In the genomic region with DNA sequence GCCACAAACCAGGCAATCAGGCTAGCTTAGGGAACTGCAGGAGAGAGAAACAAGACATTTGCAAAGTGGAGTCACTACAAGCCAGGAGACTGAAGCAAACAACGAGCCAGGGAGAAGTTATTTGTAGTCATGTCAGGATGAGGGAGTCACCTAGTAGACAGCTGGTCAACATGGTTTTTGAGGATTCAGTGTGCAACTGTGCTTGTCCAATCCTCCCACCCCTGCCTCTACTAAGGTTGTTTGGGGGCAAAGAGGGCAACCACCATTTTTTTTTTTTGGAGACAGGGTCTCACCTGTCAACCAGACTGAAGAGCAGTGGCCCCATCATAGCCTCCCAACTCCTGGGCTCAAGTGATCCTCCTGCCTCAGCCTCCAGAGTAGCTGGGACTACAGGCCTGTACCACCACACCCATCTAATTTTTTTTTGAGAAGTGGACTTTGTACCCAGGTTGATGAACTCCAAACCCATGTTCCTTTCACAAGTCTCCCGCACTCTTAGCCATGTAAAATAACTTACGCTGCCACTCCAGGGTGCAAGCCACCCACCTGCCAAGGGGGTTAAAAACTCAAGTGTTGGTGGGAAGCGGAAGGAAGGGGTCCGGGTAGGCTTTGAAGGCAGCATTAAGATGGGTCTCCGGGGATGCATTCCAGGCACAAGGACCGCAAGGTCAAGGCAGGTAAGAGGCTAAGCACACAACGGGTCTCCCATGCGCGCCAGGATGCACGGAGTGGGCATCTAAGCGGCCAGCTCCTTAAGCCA, we compare ENCODE assay signal across 8 cellular contexts. TPM values are rescaled to one million over a fixed set of nuclear protein-coding genes. Genes with fewer than 3 reads are reported as not detected.
DNase-seq lines count a peak whose midpoint lies in the region; TF ChIP-seq lines count a peak whose summit lies in the region.

No MANE protein-coding gene starts in this region.

- no peak overlapping the region for H2BK120ac ChIP-seq in neuronal stem cell (ENCODE audit: low read depth, low read length)

- H3K18ac ChIP-seq in neuronal stem cell (ENCODE audit: low read length): peak overlapping the region; percentile 60

- H2BK15ac ChIP-seq in neuronal stem cell (ENCODE audit: low read length): no peak overlapping the region

- peak overlapping the region; percentile 5 to 78 for H3K4me3 ChIP-seq in CD4-positive, alpha-beta memory T cell (ENCODE audit: low read length in 2 of 2)
- peak overlapping the region; percentile 96 for H3K4me3 ChIP-seq in OCI-LY1 (ENCODE audit: low read depth, low read length, poor library complexity, severe bottlenecking)
- peak overlapping the region; percentile 94 to 96 for H3K4me3 ChIP-seq in neuronal stem cell (ENCODE audit: low read length in 2 of 2)

- H3K4me3 Mint-ChIP-seq in CD4-positive, alpha-beta memory T cell: peak overlapping the region; percentile 91 to 100 (median 96)
- H3K4me3 Mint-ChIP-seq in endothelial cell (ENCODE audit: unreplicated experiment): peak overlapping the region; percentile 87

- peak overlapping the region; percentile 78 for H4K8ac ChIP-seq in neuronal stem cell (ENCODE audit: low read depth, low read length)

- H3K4me2 ChIP-seq in OCI-LY1 (ENCODE audit: low read length) (peak overlapping the region; percentile 95), neuronal stem cell (ENCODE audit: insufficient read depth, low read length, poor library complexity, severe bottlenecking) (peak overlapping the region; percentile 80)

- H3K79me1 ChIP-seq in neuronal stem cell (ENCODE audit: low read depth, low read length): peaks cover 12% of the 10 kb centered on the region

- peaks cover 21 to 47% of the 10 kb centered on the region in 2 donors for H3K36me3 Mint-ChIP-seq in CD4-positive, alpha-beta memory T cell
- H3K36me3 Mint-ChIP-seq in endothelial cell (ENCODE audit: low read depth, unreplicated experiment): peaks cover 10% of the 10 kb centered on the region

- H3K79me2 ChIP-seq in OCI-LY1 (ENCODE audit: insufficient read depth, low read length): peaks cover 17% of the 10 kb centered on the region

- H3K9me3 ChIP-seq in CD4-positive, alpha-beta memory T cell (ENCODE audit: control insufficient read depth in 1 of 2, low read length in 2 of 2): no peaks in the 10 kb centered on the region
- H3K9me3 ChIP-seq in OCI-LY1 (ENCODE audit: low read length) (no peaks in the 10 kb centered on the region), neuronal stem cell (replicated peaks in 1 of 2; ENCODE audit: control insufficient read depth in 2 of 2, insufficient read depth in 1 of 2, low read depth in 1 of 2, low read length in 2 of 2) (no peaks in the 10 kb centered on the region)

- POLR2A ChIA-PET in CD4-positive, alpha-beta memory T cell (lab: Charles Lee; ENCODE audit: partially characterized antibody): interaction anchor here (0.6 to 7.2 kb wide), 14 partner anchors 8 to 401 kb away, joined by 3 to 74 read pairs (median 5); a partner anchor contains a TSS

- H3K36me3 ChIP-seq in CD4-positive, alpha-beta memory T cell (ENCODE audit: insufficient read depth, low read length): peaks cover 45% of the 10 kb centered on the region
- H3K36me3 ChIP-seq in OCI-LY1 (ENCODE audit: insufficient read depth, low read length): peaks cover 56% of the 10 kb centered on the region
- H3K36me3 ChIP-seq in neuronal stem cell (replicated peaks in 1 of 2; ENCODE audit: control insufficient read depth in 2 of 2, insufficient read depth in 2 of 2, low read length in 2 of 2): peaks cover 43 to 51% of the 10 kb centered on the region in 2 donors

- no peaks in the 10 kb centered on the region for H4K20me1 ChIP-seq in OCI-LY1 (ENCODE audit: insufficient read depth, low read length)

- no peaks in the 10 kb centered on the region for H3K9me3 Mint-ChIP-seq in CD4-positive, alpha-beta memory T cell
- H3K9me3 Mint-ChIP-seq in endothelial cell (ENCODE audit: unreplicated experiment): no peaks in the 10 kb centered on the region

- no peak overlapping the region for H3K4ac ChIP-seq in neuronal stem cell (ENCODE audit: low read length)

- H3F3A ChIP-seq in OCI-LY1 (ENCODE audit: insufficient read depth, low read length): 0 out of 2 replicates have a peak, but pooled peaks cover 10% of the 10 kb centered on the region

- intact Hi-C loops in CD4-positive, alpha-beta memory T cell (cut with micrococcal nuclease): loop anchor here (1.0 to 2.0 kb wide), 3 partner anchors 9 to 328 kb away; a partner anchor contains a TSS

- peak overlapping the region; percentile 95 for H3K27ac ChIP-seq in CD4-positive, alpha-beta memory T cell (ENCODE audit: low read depth, low read length)
- peak overlapping the region; percentile 71 for H3K27ac ChIP-seq in OCI-LY1 (ENCODE audit: low read depth, low read length, poor library complexity, severe bottlenecking)
- no peak overlapping the region for H3K27ac ChIP-seq in neuronal stem cell (replicated peaks; ENCODE audit: low read length)

- H3K14ac ChIP-seq in neuronal stem cell (ENCODE audit: low read length): peak overlapping the region; percentile 84

- H2BK5ac ChIP-seq in neuronal stem cell (ENCODE audit: low read length): no peak overlapping the region

- peak overlapping the region; percentile 87 to 99 (median 95) for H3K27ac Mint-ChIP-seq in CD4-positive, alpha-beta memory T cell
- no peak overlapping the region for H3K27ac Mint-ChIP-seq in endothelial cell (ENCODE audit: unreplicated experiment)

- H4K91ac ChIP-seq in neuronal stem cell (ENCODE audit: low read depth, low read length, poor library complexity): peak overlapping the region; percentile 82

- peak overlapping the region; percentile 98 for H3K23ac ChIP-seq in neuronal stem cell (ENCODE audit: low read depth, low read length, poor library complexity)

- DNase-seq in CD4-positive, alpha-beta memory T cell: no peak
- DNase-seq in endothelial cell (ENCODE audit: low spot score): no peak
- DNase-seq in neuronal stem cell (ENCODE audit: low spot score): no peak
- no peak for DNase-seq in NCI-H2029 treated with DMSO at 0.1 percent for 48 hours (lab: John Stamatoyannopoulos, UW)
- DNase-seq in GM19238 (ENCODE audit: insufficient read length, low spot score): no peak
- DNase-seq in NOMO-1 (lab: John Stamatoyannopoulos, UW; ENCODE audit: unreplicated experiment in 2 of 2): no peak
- no peak for DNase-seq in iPS-NIHi7 (ENCODE audit: extremely low spot score)

- H2AFZ ChIP-seq in OCI-LY1 (ENCODE audit: low read length) (no peak overlapping the region), neuronal stem cell (ENCODE audit: low read length) (no peak overlapping the region)

- peak overlapping the region; percentile 99 for H2AK5ac ChIP-seq in neuronal stem cell (ENCODE audit: low read depth, low read length)

- H2BK12ac ChIP-seq in neuronal stem cell (ENCODE audit: low read length): no peak overlapping the region

- peaks cover 20 to 41% (median 29%) of the 10 kb centered on the region in 4 donors for H3K4me1 Mint-ChIP-seq in CD4-positive, alpha-beta memory T cell
- peaks cover 10% of the 10 kb centered on the region for H3K4me1 Mint-ChIP-seq in endothelial cell (ENCODE audit: unreplicated experiment)

- H3K27me3 ChIP-seq in CD4-positive, alpha-beta memory T cell (ENCODE audit: insufficient read depth, low read length): no peaks in the 10 kb centered on the region
- H3K27me3 ChIP-seq in OCI-LY1 (ENCODE audit: insufficient read depth, low read length) (no peaks in the 10 kb centered on the region), neuronal stem cell (ENCODE audit: control insufficient read depth in 3 of 3, insufficient read depth in 3 of 3, low read depth in 1 of 3, low read length in 3 of 3) (no peaks in the 10 kb centered on the region)

- H3K9ac ChIP-seq in OCI-LY1 (ENCODE audit: low read length): peak overlapping the region; percentile 95
- H3K9ac ChIP-seq in neuronal stem cell (ENCODE audit: low read depth, low read length, poor library complexity): peak overlapping the region; percentile 99

- TF ChIP-seq CTCF in OCI-LY1 (IDR thresholded peaks at IDR 0.05; ENCODE audit: low read length): no peak
- TF ChIP-seq CTCF in endothelial cell (IDR thresholded peaks at IDR 0.05; ENCODE audit: unreplicated experiment): no peak

- no peaks in the 10 kb centered on the region for H3K9me2 ChIP-seq in OCI-LY1 (ENCODE audit: low read depth, low read length)

- H3K4me1 ChIP-seq in CD4-positive, alpha-beta memory T cell (ENCODE audit: insufficient read depth, low read length): peaks cover 26% of the 10 kb centered on the region
- H3K4me1 ChIP-seq in OCI-LY1 (ENCODE audit: insufficient read depth, low read length, severe bottlenecking) (peaks cover 45% of the 10 kb centered on the region), neuronal stem cell (ENCODE audit: control insufficient read depth in 2 of 2, insufficient read depth in 1 of 2, low read depth in 1 of 2, low read length in 2 of 2) (peaks cover 7 to 11% of the 10 kb centered on the region in 2 donors)

- CTCF ChIA-PET in CD4-positive, alpha-beta memory T cell (lab: Charles Lee; ENCODE audit: partially characterized antibody): interaction anchor here (0.8 to 3.6 kb wide), 7 partner anchors 8 to 283 kb away, joined by 3 to 36 read pairs (median 5); a partner anchor contains a TSS

- WGBS in neuronal stem cell (ENCODE audit: extremely low coverage in 2 of 2, insufficient read length in 2 of 2, insufficient replicate concordance in 1 of 2), 2 donors: no CpG with 5 or more reads among the region's 12 CpGs

- H3K27me3 Mint-ChIP-seq in CD4-positive, alpha-beta memory T cell: no peaks in the 10 kb centered on the region
- peaks cover 9% of the 10 kb centered on the region for H3K27me3 Mint-ChIP-seq in endothelial cell (ENCODE audit: unreplicated experiment)

RNA-seq across cellular contexts. Expression of a gene that starts 1.0 kb away (rescaled TPM):
- 1,000 to 10,000 TPM; 1,702 to 1,766 TPM for total RNA-seq in CD4-positive, alpha-beta memory T cell
- polyA plus RNA-seq in CD4-positive, alpha-beta memory T cell: 1,000 to 10,000 TPM; 1,440 to 2,014 TPM
- total RNA-seq in endothelial cell (ENCODE audit: unreplicated experiment): 1,069 TPM
- 6,578 TPM for polyA plus RNA-seq in neuronal stem cell (2013, experiment 1 of 2)
- 6,505 TPM for polyA plus RNA-seq in neuronal stem cell (2013, experiment 2 of 2)

RNA-seq across cellular contexts. Expression of a gene that starts 1.2 kb away (rescaled TPM):
- total RNA-seq in CD4-positive, alpha-beta memory T cell: 10 to 100 TPM; 26.8 to 31.4 TPM
- polyA plus RNA-seq in CD4-positive, alpha-beta memory T cell: 10 to 100 TPM; 60.8 to 66.0 TPM
- total RNA-seq in endothelial cell (ENCODE audit: unreplicated experiment): 67.0 TPM
- polyA plus RNA-seq in neuronal stem cell (2013, experiment 1 of 2): 31.9 TPM
- polyA plus RNA-seq in neuronal stem cell (2013, experiment 2 of 2): 31.7 TPM

RNA-seq across cellular contexts. Expression of a gene that starts 7.5 kb away (rescaled TPM):
- not detected for total RNA-seq in CD4-positive, alpha-beta memory T cell
- not detected for polyA plus RNA-seq in CD4-positive, alpha-beta memory T cell
- total RNA-seq in endothelial cell (ENCODE audit: unreplicated experiment): not detected
- polyA plus RNA-seq in neuronal stem cell (2013, experiment 1 of 2): not detected
- not detected for polyA plus RNA-seq in neuronal stem cell (2013, experiment 2 of 2)

Comparison
In these comparisons a context has a peak if more than half of its experiments do, and no peak if none do; other contexts are left out.
1. H3K4me3 ChIP-seq: peak in every context shown above with its lines; median percentile 96 in OCI-LY1; 95 in neuronal stem cell; 42 in CD4-positive, alpha-beta memory T cell.